ENCODE assay signal across 8 cellular contexts in genomic region chr3:126083913-126084514, GRCh38. TPM values are rescaled to one million over a fixed set of nuclear protein-coding genes. Genes with fewer than 3 reads are reported as not detected.
DNase-seq lines count a peak whose midpoint lies in the region; ATAC-seq and TF ChIP-seq lines count a peak whose summit lies in the region.

TSS of gene SLC41A3 (minus strand) at chr3:126084124. CDS start at chr3:126068219, 15,905 bp downstream.

- no peaks in the 10 kb centered on the region for H3F3A ChIP-seq in OCI-LY1 (ENCODE audit: insufficient read depth, low read length)

- no peaks in the 10 kb centered on the region for H3K27me3 ChIP-seq in HUES64 (ENCODE audit: insufficient read depth, low read length)
- H3K27me3 ChIP-seq in OCI-LY1 (ENCODE audit: insufficient read depth, low read length), result no peaks in the 10 kb centered on the region

- H3K36me3 ChIP-seq in HUES64 (ENCODE audit: insufficient read depth, low read length), result no peaks in the 10 kb centered on the region; the same call in 1 of the 2 replicates
- no peaks in the 10 kb centered on the region for H3K36me3 ChIP-seq in OCI-LY1 (ENCODE audit: insufficient read depth, low read length)

- H3K4me3 ChIP-seq in HUES64 (ENCODE audit: low read length) (peak within 1 kb of the TSS; percentile 83), OCI-LY1 (ENCODE audit: low read depth, low read length, poor library complexity, severe bottlenecking) (peak within 1 kb of the TSS; percentile 82)

- TF ChIP-seq CTCF in OCI-LY1 (IDR thresholded peaks at IDR 0.05; ENCODE audit: low read length), result peak; percentile 54

- H3K27ac ChIP-seq in HUES64 (ENCODE audit: low read depth, low read length) (peak within 1 kb of the TSS; percentile 33; the same call in 1 of the 2 replicates), OCI-LY1 (ENCODE audit: low read depth, low read length, poor library complexity, severe bottlenecking) (peak within 1 kb of the TSS; percentile 30), epithelial cell of prostate (peak within 1 kb of the TSS; percentile 69)

- H3K4me1 ChIP-seq in HUES64 (ENCODE audit: insufficient read depth, low read length), result peaks cover 4% of the 10 kb centered on the region
- peaks cover 18% of the 10 kb centered on the region for H3K4me1 ChIP-seq in OCI-LY1 (ENCODE audit: insufficient read depth, low read length, severe bottlenecking)

- H3K9me2 ChIP-seq in OCI-LY1 (ENCODE audit: low read depth, low read length), result no peaks in the 10 kb centered on the region

- H3K4me2 ChIP-seq in OCI-LY1 (ENCODE audit: low read length), result peak within 1 kb of the TSS; percentile 79

- no peaks in the 10 kb centered on the region for H3K79me2 ChIP-seq in OCI-LY1 (ENCODE audit: insufficient read depth, low read length)

- H3K9ac ChIP-seq in HUES64 (ENCODE audit: low read depth, low read length), result peak within 1 kb of the TSS; percentile 65
- H3K9ac ChIP-seq in OCI-LY1 (ENCODE audit: low read length), result peak within 1 kb of the TSS; percentile 86

- DNase-seq in DMS 273 treated with DMSO at 0.1 percent for 48 hours (lab: John Stamatoyannopoulos, UW) (peak; percentile 81), activated T-cell treated with anti-CD3 and anti-CD28 coated beads for 24 hours (ENCODE audit: low read depth) (peak; percentile 87), epithelial cell of prostate (ENCODE audit: low read depth, low spot score) (no peak), mucosa of gallbladder (ENCODE audit: low spot score) (peak; percentile 83)
- DNase-seq in stimulated activated CD8-positive, alpha-beta memory T cell treated with anti-CD3 and anti-CD28 coated beads, Interleukin-4, amount 100 ng/mL, for 24 hours (ENCODE audit: low read depth), result peak; percentile 88

- H4K20me1 ChIP-seq in OCI-LY1 (ENCODE audit: insufficient read depth, low read length), result no peaks in the 10 kb centered on the region

- H2AFZ ChIP-seq in OCI-LY1 (ENCODE audit: low read length), result no peak within 1 kb of the TSS

- H3K9me3 ChIP-seq in HUES64 (ENCODE audit: insufficient read depth, low read depth, low read length) (peaks cover 31% of the 10 kb centered on the region), OCI-LY1 (ENCODE audit: low read length) (peaks cover 11% of the 10 kb centered on the region)

- ATAC-seq in GM21447 (IDR thresholded peaks at IDR 0.05; ENCODE audit: unreplicated experiment), result peak; percentile 94

- under 1% methylated on average over 66 of the region's 66 CpGs for WGBS in HUES64

RNA-seq across cellular contexts. Expression of gene SLC41A3, which starts in this region (rescaled TPM):
- polyA plus RNA-seq in HUES64 (2013, experiment 1 of 2), result 15.7 TPM
- polyA plus RNA-seq in HUES64 (2013, experiment 2 of 2), result 22.8 TPM
- 95.5 TPM for total RNA-seq in mucosa of gallbladder
